ENCODE assay signal across 24 cellular contexts in genomic region chrX:98379134-98379533, GRCh38.
A peak's percentile ranks its signal among the peaks of the same experiment; 100 is the strongest.
DNase-seq lines count a peak whose midpoint lies in the region; ATAC-seq and TF ChIP-seq lines count a peak whose summit lies in the region.
"Had no signal": no experiment of that assay in that cellular context is flagged by ENCODE, and none has a peak within 500 bp of the region (broad histone marks: within the 10 kb centered on the region; RNA-seq: fewer than 3 reads in every experiment).

No MANE protein-coding gene starts in this region.

- TF ChIP-seq CTCF in foreskin keratinocyte (conservative IDR thresholded peaks at IDR 0.05), result peak; percentile 7
- TF ChIP-seq CTCF in breast epithelium (IDR thresholded peaks at IDR 0.05), result no peak

- no peaks in the 10 kb centered on the region for H3K36me3 ChIP-seq in breast epithelium
- H3K36me3 ChIP-seq: heart right ventricle, Peyer's patch, stomach, tibial nerve had no signal

- H3K27me3 ChIP-seq in foreskin keratinocyte (no peaks in the 10 kb centered on the region), breast epithelium (peaks cover 0 to 2% of the 10 kb centered on the region in 2 donors)
- H3K27me3 ChIP-seq: heart right ventricle, Peyer's patch, stomach, tibial nerve had no signal

- peaks cover 0 to 53% of the 10 kb centered on the region in 2 donors for H3K9me3 ChIP-seq in breast epithelium
- H3K9me3 ChIP-seq: Peyer's patch had no signal

- H3K27ac ChIP-seq in foreskin keratinocyte, result no peak overlapping the region
- H3K27ac ChIP-seq in substantia nigra (ENCODE audit: low read depth, low read length, poor library complexity, severe bottlenecking), result no peak overlapping the region
- no peak overlapping the region for H3K27ac ChIP-seq in breast epithelium
- H3K27ac ChIP-seq: heart right ventricle, Peyer's patch, psoas muscle, SK-N-MC, stomach, tibial nerve had no signal

- DNase-seq in DMS53 treated with DMSO at 0.1 percent for 48 hours (lab: John Stamatoyannopoulos, UW; ENCODE audit: unreplicated experiment) (peak; percentile 3), HT-29 (ENCODE audit: low spot score) (peak; percentile 45), NCI-H82 treated with DMSO at 0.1 percent for 48 hours (lab: John Stamatoyannopoulos, UW; ENCODE audit: unreplicated experiment) (peak; percentile 9), foreskin keratinocyte (no peak), substantia nigra (lab: John Stamatoyannopoulos, UW) (no peak), breast epithelium (ENCODE audit: low spot score in 2 of 2) (no peak)
- DNase-seq: activated CD4-positive, alpha-beta T cell treated with anti-CD3 and anti-CD28 coated beads, Interleukin-2, amount 10 ng/mL, durations not matched to agents 24 days and 14 days; activated naive CD4-positive, alpha-beta T cell; activated T-cell treated with anti-CD3 and anti-CD28 coated beads, Interleukin-2, amount 50 U/mL, for 48 hours; C1 segment of cervical spinal cord; Calu3; foreskin fibroblast; heart right ventricle; left colon; NCI-H1436 treated with DMSO at 0.1 percent for 48 hours; Peyer's patch; psoas muscle; stimulated activated CD8-positive, alpha-beta memory T cell treated with anti-CD3 and anti-CD28 coated beads, Interleukin-4, amount 100 ng/mL, for 48 hours; stomach; T-helper 2 cell had no signal

- intact Hi-C loops in breast epithelium (cut with DNase I; ENCODE audit: low total_unique reads), result no loop called here

- no peak for TF ChIP-seq POLR2A in breast epithelium (IDR thresholded peaks at IDR 0.05)

- ATAC-seq in foreskin keratinocyte (no peak), GM18858 (IDR thresholded peaks at IDR 0.05; ENCODE audit: unreplicated experiment) (no peak), HG03565 (IDR thresholded peaks at IDR 0.05; ENCODE audit: unreplicated experiment) (no peak)
- ATAC-seq: heart right ventricle, left colon, psoas muscle had no signal

- no peak overlapping the region for H3K4me3 ChIP-seq in breast epithelium
- H3K4me3 ChIP-seq: heart right ventricle, Peyer's patch, psoas muscle, SK-N-MC, stomach, tibial nerve had no signal

- H3K4me1 ChIP-seq in foreskin keratinocyte, result no peaks in the 10 kb centered on the region
- H3K4me1 ChIP-seq in breast epithelium, result no peaks in the 10 kb centered on the region
- H3K4me1 ChIP-seq: heart right ventricle, Peyer's patch, psoas muscle, stomach, tibial nerve had no signal

Comparison
In these comparisons a context has a peak if more than half of its experiments do, and no peak if none do; other contexts are left out.
1. DNase-seq: peak in DMS53 treated with DMSO at 0.1 percent for 48 hours (single experiment), HT-29 (single experiment) and NCI-H82 treated with DMSO at 0.1 percent for 48 hours (single experiment); none in foreskin keratinocyte (0 of 2), substantia nigra (0 of 49) and breast epithelium (0 of 2).